ENCODE assay signal across 16 cellular contexts in genomic region chr12:931591-931990, GRCh38.
"Had no signal": no experiment of that assay in that cellular context is flagged by ENCODE, and none has a peak within 500 bp of the region (broad histone marks: within the 10 kb centered on the region; RNA-seq: fewer than 3 reads in every experiment).

No MANE protein-coding gene starts in this region.

- DNase-seq: effector CD4-positive, alpha-beta T cell; endodermal cell; heart left ventricle; hippocampal formation; left colon; left ventricle myocardium superior; naive thymus-derived CD4-positive, alpha-beta T cell; sigmoid colon; stimulated activated CD4-positive, alpha-beta T cell treated with anti-CD3 and anti-CD28 coated beads, Interleukin-2, amount 100 ng/mL, for 24 hours; stimulated activated CD4-positive, alpha-beta T cell treated with anti-CD3 and anti-CD28 coated beads, Interleukin-4, amount 100 ng/mL, for 4 hours; stimulated activated naive CD4-positive, alpha-beta T cell treated with Interleukin-2 at 50 U/mL for 16 hours; trophoblast cell had no signal

- H3K4me3 ChIP-seq: heart left ventricle, lung, sigmoid colon, skin epidermis had no signal

- H3K9me3 ChIP-seq: heart left ventricle, neutrophil, sigmoid colon had no signal

- H3K27me3 Mint-ChIP-seq: naive thymus-derived CD4-positive, alpha-beta T cell had no signal

- H3K4me3 Mint-ChIP-seq: endodermal cell; naive thymus-derived CD4-positive, alpha-beta T cell had no signal

- H3K9me3 Mint-ChIP-seq: endodermal cell; naive thymus-derived CD4-positive, alpha-beta T cell had no signal

- H3K4me1 Mint-ChIP-seq: endodermal cell had no signal

- H3K4me1 ChIP-seq: sigmoid colon had no signal

- H3K27ac Mint-ChIP-seq: endodermal cell had no signal

- ATAC-seq: esophagus mucosa; left colon; left ventricle myocardium superior; naive thymus-derived CD4-positive, alpha-beta T cell had no signal

- H3K27me3 ChIP-seq: heart left ventricle, neutrophil, sigmoid colon had no signal

- H3K27ac ChIP-seq: heart left ventricle, neutrophil, sigmoid colon, skin epidermis had no signal
